ENCODE assay signal across 20 cellular contexts in the genomic region with DNA sequence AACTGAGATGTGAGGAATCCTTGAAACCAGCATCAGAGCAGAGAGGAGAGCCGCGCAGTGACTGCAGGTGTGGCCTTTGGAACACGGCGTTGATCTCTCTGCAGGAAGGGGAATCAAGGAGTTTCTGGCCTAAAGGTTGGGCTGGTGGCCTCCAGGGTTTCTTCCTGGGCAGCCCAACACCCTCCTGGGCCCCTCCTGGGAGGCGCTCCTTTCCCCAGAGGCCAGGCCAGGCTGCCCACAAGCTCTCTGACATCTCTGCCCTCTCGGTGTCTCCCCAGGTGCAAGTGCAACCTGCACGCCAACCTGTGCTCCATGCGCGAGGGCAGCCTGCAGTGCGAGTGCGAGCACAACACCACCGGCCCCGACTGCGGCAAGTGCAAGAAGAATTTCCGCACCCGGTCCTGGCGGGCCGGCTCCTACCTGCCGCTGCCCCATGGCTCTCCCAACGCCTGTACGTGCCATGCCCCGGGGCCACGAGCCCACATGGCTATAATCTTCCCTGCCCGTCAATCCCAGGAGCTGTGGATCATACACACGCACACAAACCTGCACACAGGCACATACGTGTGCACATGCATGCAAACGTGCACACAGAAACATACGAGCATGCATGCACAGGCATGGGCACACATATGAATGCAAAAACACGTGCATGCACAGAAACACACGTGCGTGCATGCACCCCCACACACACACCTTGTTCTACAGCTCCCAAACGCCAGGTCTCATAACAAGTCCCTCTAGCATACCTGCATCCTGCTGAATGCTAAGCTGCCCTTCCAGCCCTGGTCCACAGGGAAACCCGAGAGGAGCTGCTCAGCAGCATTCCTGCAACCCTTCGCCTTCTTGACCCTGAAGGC.
"Had no signal": no experiment of that assay in that cellular context is flagged by ENCODE, and none has a peak within 500 bp of the region (broad histone marks: within the 10 kb centered on the region; RNA-seq: fewer than 3 reads in every experiment).

No MANE protein-coding gene starts in this region.

- H3K9me3 ChIP-seq: MG63, SJCRH30 had no signal

- H3K4me1 ChIP-seq: SJCRH30 had no signal

- DNase-seq: KBM-7, MG63, NCI-H1092, NCI-H1105 treated with DMSO at 0.1 percent for 48 hours, NCI-H1436, NCI-H187, NCI-H2029, NCI-H2171 treated with DMSO at 0.1 percent for 48 hours, NCI-H345, NCI-H446 treated with DMSO at 0.1 percent for 48 hours, NCI-H524, NCI-H526 treated with DMSO at 0.1 percent for 48 hours, NCI-H774, PC-3, SHP77 treated with DMSO at 0.1 percent for 48 hours, SJCRH30, T-helper 1 cell had no signal

- H3K36me3 ChIP-seq: MG63, SJCRH30 had no signal

- H3K27ac ChIP-seq: RWPE1, SJCRH30 had no signal

- H3K4me3 ChIP-seq: MG63, SJCRH30 had no signal

- ATAC-seq: Panc1, SK-N-SH treated with all-trans-retinoic acid at 6 μM for 48 hours had no signal
